10 cellular contexts compared by ENCODE assay signal in the genomic region with DNA sequence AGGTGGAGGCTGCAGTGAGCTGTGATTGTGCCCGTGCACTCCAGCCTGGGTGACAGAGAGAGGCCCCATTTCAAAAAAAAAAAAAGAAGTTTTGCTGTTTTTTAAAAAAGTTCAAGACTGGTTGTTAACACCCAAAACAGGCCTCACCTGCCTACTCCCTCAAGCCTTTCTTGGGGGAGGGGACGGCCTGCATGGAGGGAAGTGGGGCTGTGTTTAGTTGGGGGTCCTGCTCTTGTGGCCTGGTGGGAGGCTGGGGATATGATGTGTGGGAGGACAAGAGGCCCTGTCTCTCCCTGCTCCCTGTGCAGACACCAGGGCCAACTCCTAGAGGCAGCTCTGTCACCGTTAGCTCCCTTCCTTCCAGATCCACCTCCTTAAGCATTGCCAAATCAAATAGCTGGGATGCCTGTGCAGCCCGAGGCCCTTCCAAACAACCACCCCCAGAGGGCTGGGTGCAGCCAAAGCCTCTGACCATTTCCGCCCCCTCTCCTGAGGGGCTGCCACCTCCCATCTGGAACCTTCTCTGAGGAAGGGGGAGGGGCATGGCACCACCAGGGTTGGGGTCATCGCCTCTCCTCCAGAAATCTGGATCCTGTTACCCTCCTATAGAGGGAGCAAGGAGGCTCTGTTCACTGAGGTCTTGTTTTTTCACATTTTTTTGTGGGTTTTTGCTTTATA. TPM values are rescaled to one million over a fixed set of nuclear protein-coding genes. Genes with fewer than 3 reads are reported as not detected.
DNase-seq lines count a peak whose midpoint lies in the region; ATAC-seq and TF ChIP-seq lines count a peak whose summit lies in the region.
"Had no signal": no experiment of that assay in that cellular context is flagged by ENCODE, and none has a peak within 500 bp of the region (broad histone marks: within the 10 kb centered on the region; RNA-seq: fewer than 3 reads in every experiment).

No MANE protein-coding gene starts in this region.

- POLR2A ChIA-PET in AG04449 (lab: Yijun Ruan, JAX), result no interaction called here

- peak; percentile 3; the same call in 1 of the 3 replicates for ATAC-seq in SK-N-SH treated with all-trans-retinoic acid at 6 μM for 48 hours
- no peak for ATAC-seq in GM21619 (IDR thresholded peaks at IDR 0.05; ENCODE audit: unreplicated experiment)
- ATAC-seq in HG02870 (IDR thresholded peaks at IDR 0.05; ENCODE audit: unreplicated experiment), result no peak
- no peak for ATAC-seq in HG03095 (IDR thresholded peaks at IDR 0.05; ENCODE audit: unreplicated experiment)

- peaks cover 61% of the 10 kb centered on the region for H3K4me1 ChIP-seq in osteoblast (ENCODE audit: insufficient read depth, low read length)

- peak overlapping the region; percentile 67 for H3K27ac ChIP-seq in osteoblast (ENCODE audit: low read depth, low read length)
- H3K27ac ChIP-seq: BLaER1 had no signal

- H3K27me3 ChIP-seq in osteoblast (ENCODE audit: insufficient read depth, low read length), result no peaks in the 10 kb centered on the region
- H3K27me3 ChIP-seq: BLaER1 had no signal

- no peak overlapping the region for H2AFZ ChIP-seq in osteoblast (ENCODE audit: low read length)

- no peaks in the 10 kb centered on the region for H3K36me3 ChIP-seq in osteoblast (ENCODE audit: insufficient read depth, low read length)
- H3K36me3 ChIP-seq: BLaER1 had no signal

- H3K4me2 ChIP-seq in osteoblast (ENCODE audit: insufficient read depth, low read length), result peak overlapping the region; percentile 34
- H3K4me2 ChIP-seq: BLaER1 had no signal

- DNase-seq in AG04449 (ENCODE audit: low read depth, low spot score) (peak; percentile 42), fibroblast of pulmonary artery (ENCODE audit: low read depth) (peak; percentile 94), osteoblast (ENCODE audit: insufficient read length, low spot score, missing footprints) (peak; percentile 88), GM19238 (ENCODE audit: insufficient read length, low spot score) (no peak)
- DNase-seq: NCI-H1417 had no signal

- TF ChIP-seq CTCF in AG04449 (IDR thresholded peaks at IDR 0.05; ENCODE audit: insufficient read depth, low read length, missing control alignments) (peak; percentile 30), fibroblast of pulmonary artery (IDR thresholded peaks at IDR 0.05; ENCODE audit: low read length, missing control alignments) (peak; percentile 56), osteoblast (IDR thresholded peaks at IDR 0.05; ENCODE audit: extremely low read depth, low read depth, low read length) (peak; percentile 55)

- no peaks in the 10 kb centered on the region for H4K20me1 ChIP-seq in osteoblast (ENCODE audit: insufficient read depth, low read length)
- H4K20me1 ChIP-seq: BLaER1 had no signal

- H3K9me3 ChIP-seq in osteoblast (ENCODE audit: low read depth, low read length), result no peaks in the 10 kb centered on the region
- H3K9me3 ChIP-seq: BLaER1 had no signal

- H3K4me3 ChIP-seq in AG04449 (ENCODE audit: low read depth, low read length), result no peak overlapping the region
- H3K4me3 ChIP-seq in fibroblast of pulmonary artery (replicated peaks; ENCODE audit: low read depth, low read length), result no peak overlapping the region
- H3K4me3 ChIP-seq in osteoblast (ENCODE audit: insufficient read depth, low read length), result no peak overlapping the region
- H3K4me3 ChIP-seq: BLaER1 had no signal

- peaks cover 24% of the 10 kb centered on the region for H3K79me2 ChIP-seq in osteoblast (ENCODE audit: insufficient read depth, low read length)

- CTCF ChIA-PET in AG04449 (lab: Yijun Ruan, JAX), result interaction anchor here (0.6 to 10.9 kb wide), 12 partner anchors 9 to 132 kb away, joined by 3 to 150 read pairs (median 5); partner anchors contain the start of gene UBTD1

TF ChIP-seq in SK-N-SH treated with all-trans-retinoic acid at 6 μM for 48 hours, 23 proteins besides CTCF, POLR2A, EP300 and RAD21:
- TF ChIP-seq ZNF70 (CRISPR knock-in tag; IDR thresholded peaks at IDR 0.05) (no peak), POU6F1 (CRISPR knock-in tag; IDR thresholded peaks at IDR 0.05; ENCODE audit: borderline replicate concordance, low read depth) (no peak), ESRRG (CRISPR knock-in tag; IDR thresholded peaks at IDR 0.05) (no peak), ISL1 (CRISPR knock-in tag; IDR thresholded peaks at IDR 0.05) (no peak), TOX (CRISPR knock-in tag; IDR thresholded peaks at IDR 0.05; ENCODE audit: borderline replicate concordance) (no peak)

RNA-seq across cellular contexts. Expression of gene ANKRD2, which starts 32.9 kb away (rescaled TPM):
- total RNA-seq in osteoblast, result 0.29 and 0.72 TPM in 2 replicates

RNA-seq across cellular contexts. Expression of gene UBTD1, which starts 40.9 kb away (rescaled TPM):
- 29.0 and 32.7 TPM in 2 replicates for total RNA-seq in osteoblast

RNA-seq across cellular contexts. Expression of gene MMS19, which starts 41.4 kb away (rescaled TPM):
- total RNA-seq in osteoblast, result 60.4 and 63.0 TPM in 2 replicates

RNA-seq across cellular contexts. Expression of gene HOGA1, which starts 44.5 kb away (rescaled TPM):
- total RNA-seq in osteoblast, result 1.4 and 2.7 TPM in 2 replicates

RNA-seq across cellular contexts. Expression of gene C10orf62, which starts 49.9 kb away (rescaled TPM):
- total RNA-seq in osteoblast, result 0.29 and 0.36 TPM in 2 replicates
